Comparison of ENCODE assay signal across 1 cellular context in the genomic region with DNA sequence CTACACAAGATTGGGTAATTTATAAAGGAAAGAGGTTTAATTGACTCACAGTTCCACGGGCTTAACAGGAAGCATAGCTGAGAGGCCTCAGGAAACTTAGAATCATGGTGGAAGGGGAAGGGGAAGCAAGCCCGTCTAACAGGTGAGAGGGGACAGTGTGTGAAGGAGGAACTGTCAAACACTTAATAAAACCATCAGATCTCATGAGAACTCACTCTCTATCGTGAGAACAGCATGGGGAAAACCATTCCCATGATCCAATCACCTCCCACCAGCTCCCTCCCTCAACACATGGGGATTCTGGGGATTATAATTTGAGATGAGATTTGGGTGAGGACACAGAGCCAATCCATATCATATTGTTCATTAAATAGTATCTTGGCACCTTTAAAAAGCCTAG.
TF ChIP-seq lines count a peak whose summit lies in the region.

No MANE protein-coding gene starts in this region.

TF ChIP-seq in HepG2, 621 proteins besides CTCF, POLR2A, EP300 and RAD21 (continued from another document):
- TF ChIP-seq ZBTB46 (CRISPR knock-in tag; IDR thresholded peaks at IDR 0.05; ENCODE audit: borderline replicate concordance) (no peak), ZNF619 (CRISPR knock-in tag; IDR thresholded peaks at IDR 0.05) (no peak), FLYWCH1 (CRISPR knock-in tag; IDR thresholded peaks at IDR 0.05) (no peak), ZNF747 (CRISPR knock-in tag; IDR thresholded peaks at IDR 0.05; ENCODE audit: borderline replicate concordance) (no peak), TCF12 (IDR thresholded peaks at IDR 0.05) (no peak), TCF12 (CRISPR knock-in tag; IDR thresholded peaks at IDR 0.05) (no peak), ZNF572 (CRISPR knock-in tag; IDR thresholded peaks at IDR 0.05) (no peak), SIX1 (CRISPR knock-in tag; IDR thresholded peaks at IDR 0.05; ENCODE audit: borderline replicate concordance) (no peak), ZFX (CRISPR knock-in tag; IDR thresholded peaks at IDR 0.05; ENCODE audit: low read depth) (no peak), ZNF543 (CRISPR knock-in tag; IDR thresholded peaks at IDR 0.05) (no peak), RBM22 (optimal IDR thresholded peaks at IDR 0.05; ENCODE audit: low read length) (no peak), ZNF629 (CRISPR knock-in tag; conservative IDR thresholded peaks at IDR 0.05) (no peak), ZNF75D (CRISPR knock-in tag; IDR thresholded peaks at IDR 0.05; ENCODE audit: borderline replicate concordance) (no peak), ZNF180 (CRISPR knock-in tag; IDR thresholded peaks at IDR 0.05; ENCODE audit: borderline replicate concordance, low read depth) (no peak), ATAD3A (CRISPR knock-in tag; IDR thresholded peaks at IDR 0.05) (no peak), BCL6 (CRISPR knock-in tag; IDR thresholded peaks at IDR 0.05) (no peak), CEBPZ (IDR thresholded peaks at IDR 0.05; ENCODE audit: low read length) (no peak)
- TF ChIP-seq, protein P1, sequence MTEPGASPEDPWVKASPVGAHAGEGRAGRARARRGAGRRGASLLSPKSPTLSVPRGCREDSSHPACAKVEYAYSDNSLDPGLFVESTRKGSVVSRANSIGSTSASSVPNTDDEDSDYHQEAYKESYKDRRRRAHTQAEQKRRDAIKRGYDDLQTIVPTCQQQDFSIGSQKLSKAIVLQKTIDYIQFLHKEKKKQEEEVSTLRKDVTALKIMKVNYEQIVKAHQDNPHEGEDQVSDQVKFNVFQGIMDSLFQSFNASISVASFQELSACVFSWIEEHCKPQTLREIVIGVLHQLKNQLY (CRISPR knock-in tag; IDR thresholded peaks at IDR 0.05), result no peak
- TF ChIP-seq, protein P2, sequence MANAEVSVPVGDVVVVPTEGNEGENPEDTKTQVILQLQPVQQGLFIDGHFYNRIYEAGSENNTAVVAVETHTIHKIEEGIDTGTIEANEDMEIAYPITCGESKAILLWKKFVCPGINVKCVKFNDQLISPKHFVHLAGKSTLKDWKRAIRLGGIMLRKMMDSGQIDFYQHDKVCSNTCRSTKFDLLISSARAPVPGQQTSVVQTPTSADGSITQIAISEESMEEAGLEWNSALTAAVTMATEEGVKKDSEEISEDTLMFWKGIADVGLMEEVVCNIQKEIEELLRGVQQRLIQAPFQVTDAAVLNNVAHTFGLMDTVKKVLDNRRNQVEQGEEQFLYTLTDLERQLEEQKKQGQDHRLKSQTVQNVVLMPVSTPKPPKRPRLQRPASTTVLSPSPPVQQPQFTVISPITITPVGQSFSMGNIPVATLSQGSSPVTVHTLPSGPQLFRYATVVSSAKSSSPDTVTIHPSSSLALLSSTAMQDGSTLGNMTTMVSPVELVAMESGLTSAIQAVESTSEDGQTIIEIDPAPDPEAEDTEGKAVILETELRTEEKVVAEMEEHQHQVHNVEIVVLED (CRISPR knock-in tag; IDR thresholded peaks at IDR 0.05; ENCODE audit: borderline replicate concordance), result no peak
- TF ChIP-seq, protein P3, sequence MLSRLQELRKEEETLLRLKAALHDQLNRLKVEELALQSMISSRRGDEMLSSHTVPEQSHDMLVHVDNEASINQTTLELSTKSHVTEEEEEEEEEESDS (CRISPR knock-in tag; IDR thresholded peaks at IDR 0.05; ENCODE audit: borderline replicate concordance), result no peak
